ENCODE assay signal across 8 cellular contexts in genomic region chr2:222306393-222307137, GRCh38. TPM values are rescaled to one million over a fixed set of nuclear protein-coding genes. Genes with fewer than 3 reads are reported as not detected.
DNase-seq lines count a peak whose midpoint lies in the region; ATAC-seq and TF ChIP-seq lines count a peak whose summit lies in the region.

No MANE protein-coding gene starts in this region.

- TF ChIP-seq CTCF in GM23338 (conservative IDR thresholded peaks at IDR 0.05; ENCODE audit: low read depth in 2 of 2), result no peak
- no peak for TF ChIP-seq CTCF in choroid plexus epithelial cell (conservative IDR thresholded peaks at IDR 0.05; ENCODE audit: low read depth, low read length)
- no peak for TF ChIP-seq CTCF in nephron progenitor cell (IDR thresholded peaks at IDR 0.05)

- peaks cover 3% of the 10 kb centered on the region; the same call in 2 of the 3 replicates for H3K9me3 Mint-ChIP-seq in GM23338
- H3K9me3 Mint-ChIP-seq in nephron progenitor cell, result no peaks in the 10 kb centered on the region

- no peak overlapping the region for H3K27ac Mint-ChIP-seq in GM23338
- H3K27ac Mint-ChIP-seq in nephron progenitor cell, result no peak overlapping the region

- H3K36me3 ChIP-seq in ACC112 (ENCODE audit: insufficient read depth, low read length) (no peaks in the 10 kb centered on the region), GM23338 (ENCODE audit: insufficient read depth) (no peaks in the 10 kb centered on the region)

- H3K27me3 Mint-ChIP-seq in GM23338 (ENCODE audit: insufficient read depth, low read depth, poor library complexity) (peaks cover 100% of the 10 kb centered on the region), nephron progenitor cell (ENCODE audit: low read depth, poor library complexity) (peaks cover 100% of the 10 kb centered on the region)

- no peaks in the 10 kb centered on the region; the same call in 2 of the 3 replicates for H3K36me3 Mint-ChIP-seq in GM23338 (ENCODE audit: low read depth)
- H3K36me3 Mint-ChIP-seq in nephron progenitor cell (ENCODE audit: low read depth), result no peaks in the 10 kb centered on the region

- peak overlapping the region; percentile 53 for H3K4me3 Mint-ChIP-seq in GM23338
- H3K4me3 Mint-ChIP-seq in nephron progenitor cell, result peak overlapping the region; percentile 80

- H3F3A ChIP-seq in GM23338 (replicated peaks; ENCODE audit: low read depth), result peaks cover 29% of the 10 kb centered on the region

- H3K9me2 ChIP-seq in GM23338 (ENCODE audit: insufficient read depth), result no peaks in the 10 kb centered on the region

- H3K4me1 Mint-ChIP-seq in GM23338 (peaks cover 68% of the 10 kb centered on the region), nephron progenitor cell (peaks cover 69% of the 10 kb centered on the region)

- DNase-seq in GM23338 (ENCODE audit: low spot score), result peak; percentile 51
- no peak for DNase-seq in choroid plexus epithelial cell (ENCODE audit: low read depth)
- DNase-seq in nephron progenitor cell, result no peak
- DNase-seq in NCI-H1105 treated with DMSO at 0.1 percent for 48 hours (lab: John Stamatoyannopoulos, UW), result no peak
- DNase-seq in amniotic stem cell (lab: John Stamatoyannopoulos, UW), result no peak
- DNase-seq in foreskin melanocyte, result no peak
- no peak for DNase-seq in activated CD4-positive, alpha-beta T cell treated with anti-CD3 and anti-CD28 coated beads, Interleukin-2, amount 50 U/mL, for 1 hour

- H3K27me3 ChIP-seq in ACC112 (ENCODE audit: insufficient read depth, low read length) (peaks cover 100% of the 10 kb centered on the region), GM23338 (ENCODE audit: insufficient read depth) (peaks cover 100% of the 10 kb centered on the region)

- ATAC-seq in GM23338, result peak; percentile 6

- H3K79me2 ChIP-seq in ACC112 (ENCODE audit: control insufficient read depth, insufficient read depth, low read length, unreplicated experiment) (no peaks in the 10 kb centered on the region), GM23338 (replicated peaks; ENCODE audit: insufficient read depth) (no peaks in the 10 kb centered on the region)

- H3K27ac ChIP-seq in ACC112 (ENCODE audit: low read depth, low read length), result no peak overlapping the region
- no peak overlapping the region for H3K27ac ChIP-seq in GM23338 (ENCODE audit: low read depth)

- H4K20me1 ChIP-seq in GM23338 (replicated peaks; ENCODE audit: insufficient read depth), result peaks cover 60% of the 10 kb centered on the region

- H3K4me3 ChIP-seq in ACC112 (ENCODE audit: low read depth, low read length) (peak overlapping the region; percentile 69), GM23338 (peak overlapping the region; percentile 47), choroid plexus epithelial cell (ENCODE audit: low read depth, low read length) (peak overlapping the region; percentile 48)

- peak overlapping the region; percentile 75 for H3K4me2 ChIP-seq in GM23338

- H2AFZ ChIP-seq in ACC112 (ENCODE audit: low read length, unreplicated experiment), result no peak overlapping the region
- no peak overlapping the region for H2AFZ ChIP-seq in GM23338

- no peaks in the 10 kb centered on the region for H3K4me1 ChIP-seq in ACC112 (ENCODE audit: control insufficient read depth, insufficient read depth, low read length, unreplicated experiment)
- peaks cover 62% of the 10 kb centered on the region for H3K4me1 ChIP-seq in GM23338 (ENCODE audit: insufficient read depth)

TF ChIP-seq in GM23338, 12 proteins besides CTCF, POLR2A, EP300 and RAD21:
- no peak for TF ChIP-seq EZH2phosphoT487 (IDR thresholded peaks at IDR 0.05; ENCODE audit: unreplicated experiment)
- TF ChIP-seq EZH2 (IDR thresholded peaks at IDR 0.05; ENCODE audit: low read depth, unreplicated experiment), result peak; percentile 55
TF ChIP-seq in GM23338: peak in this region for 1.

RNA-seq across cellular contexts. Expression of gene PAX3, which starts 7.8 kb away (rescaled TPM):
- not detected in 2 replicates for total RNA-seq in GM23338 (2014; rRNA removed; shearing (Covaris generic))
- not detected in 2 replicates for polyA plus RNA-seq in GM23338 (2016; fragmentation: Nextera tagmentation; extraction: Ambion mirVana)
